15 cellular contexts compared by ENCODE assay signal in the genomic region with DNA sequence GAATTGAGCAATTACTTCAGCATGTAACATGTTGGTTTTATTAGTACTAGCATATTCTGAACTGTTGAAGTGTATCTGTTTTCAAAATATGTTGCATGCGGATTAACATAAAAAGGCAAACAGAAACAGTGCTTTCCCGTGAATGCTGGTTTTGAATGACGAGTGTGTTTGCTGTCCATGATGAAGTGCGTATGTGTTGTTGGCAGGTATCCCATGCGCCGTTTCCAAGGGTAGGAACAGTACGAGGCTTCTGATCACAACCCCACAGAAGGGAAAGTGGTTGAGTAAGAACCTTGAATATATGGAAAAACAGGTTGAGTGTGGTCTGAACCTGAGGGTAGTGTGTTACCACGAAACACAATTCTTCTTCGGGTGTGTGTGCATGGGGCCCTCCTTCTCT.
"Had no signal": no experiment of that assay in that cellular context is flagged by ENCODE, and none has a peak within 500 bp of the region (broad histone marks: within the 10 kb centered on the region; RNA-seq: fewer than 3 reads in every experiment).

No MANE protein-coding gene starts in this region.

- H3K4me3 ChIP-seq: cardiac muscle cell, skin epidermis, thyroid gland, uterus had no signal

- H3K4me1 Mint-ChIP-seq: activated T-helper 17 cell treated with anti-CD3 and anti-CD28 coated beads, Interleukin-2, amount 50 U/mL, for 72 hours; immature natural killer cell; naive thymus-derived CD4-positive, alpha-beta T cell had no signal

- H3K36me3 ChIP-seq: cardiac muscle cell, thyroid gland, uterus had no signal

- DNase-seq: activated CD4-positive, alpha-beta T cell treated with anti-CD3 and anti-CD28 coated beads for 48 hours; activated naive CD4-positive, alpha-beta T cell treated with anti-CD3 and anti-CD28 coated beads for 36 hours; activated T-cell treated with anti-CD3 and anti-CD28 coated beads for 4 hours; glutamatergic neuron; immature natural killer cell; mammary epithelial cell; naive thymus-derived CD4-positive, alpha-beta T cell; retina; stimulated activated CD4-positive, alpha-beta T cell treated with anti-CD3 and anti-CD28 coated beads, Interleukin-4, amount 100 ng/mL, for 4 hours; thyroid gland; uterus had no signal

- ATAC-seq: activated T-helper 17 cell treated with anti-CD3 and anti-CD28 coated beads, Interleukin-2, amount 50 U/mL, for 72 hours; naive thymus-derived CD4-positive, alpha-beta T cell had no signal

- FAIRE-seq: astrocyte had no signal

- H3K4me1 ChIP-seq: thyroid gland, uterus had no signal

- H3K27ac Mint-ChIP-seq: activated naive CD4-positive, alpha-beta T cell treated with anti-CD3 and anti-CD28 coated beads for 36 hours; activated T-helper 17 cell treated with anti-CD3 and anti-CD28 coated beads, Interleukin-2, amount 50 U/mL, for 72 hours; immature natural killer cell; naive thymus-derived CD4-positive, alpha-beta T cell had no signal

- H3K27ac ChIP-seq: cardiac muscle cell, thyroid gland, uterus had no signal

- H3K27me3 ChIP-seq: cardiac muscle cell, thyroid gland, uterus had no signal

- H3K36me3 Mint-ChIP-seq: immature natural killer cell; naive thymus-derived CD4-positive, alpha-beta T cell had no signal

- H3K4me3 Mint-ChIP-seq: activated naive CD4-positive, alpha-beta T cell treated with anti-CD3 and anti-CD28 coated beads for 36 hours; activated T-helper 17 cell treated with anti-CD3 and anti-CD28 coated beads, Interleukin-2, amount 50 U/mL, for 72 hours; immature natural killer cell; naive thymus-derived CD4-positive, alpha-beta T cell had no signal

- H3K9me3 Mint-ChIP-seq: activated naive CD4-positive, alpha-beta T cell treated with anti-CD3 and anti-CD28 coated beads for 36 hours; activated T-helper 17 cell treated with anti-CD3 and anti-CD28 coated beads, Interleukin-2, amount 50 U/mL, for 72 hours had no signal

- H3K9me3 ChIP-seq: thyroid gland, uterus had no signal
